ENCODE assay signal across 36 cellular contexts in the genomic region with DNA sequence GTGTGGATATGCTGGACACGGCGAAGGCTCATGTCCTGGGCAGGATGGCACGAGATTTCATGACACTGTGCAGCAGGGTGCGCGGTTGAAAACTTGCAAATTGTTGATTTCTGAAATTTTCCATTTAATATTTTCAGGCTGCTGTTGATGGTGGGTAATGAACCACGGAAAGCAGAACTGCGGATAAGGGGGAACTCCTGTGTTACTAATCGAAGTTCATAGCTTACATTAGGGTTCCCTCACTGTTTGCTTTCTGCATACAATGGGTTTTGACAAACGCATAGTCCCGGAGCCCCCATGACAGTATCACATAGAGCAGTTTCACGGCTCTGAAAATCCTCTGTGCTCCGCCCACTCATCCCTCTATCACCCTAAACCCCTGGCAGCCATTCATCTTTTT.
"Had no signal": no experiment of that assay in that cellular context is flagged by ENCODE, and none has a peak within 500 bp of the region (broad histone marks: within the 10 kb centered on the region; RNA-seq: fewer than 3 reads in every experiment).

No MANE protein-coding gene starts in this region.

- DNase-seq: activated B cell treated with CpG ODN at 0.5 μM for 24 hours; activated CD4-positive, alpha-beta memory T cell treated with anti-CD3 and anti-CD28 coated beads for 36 hours; activated CD4-positive, alpha-beta T cell treated with anti-CD3 and anti-CD28 coated beads for 4 hours; activated CD4-positive, alpha-beta T cell treated with anti-CD3 and anti-CD28 coated beads, Interleukin-2, amount 10 ng/mL, durations not matched to agents 24 days and 14 days; activated CD4-positive, alpha-beta T cell treated with anti-CD3 and anti-CD28 coated beads, Interleukin-2, amount 50 U/mL, for 1 hour; activated CD4-positive, alpha-beta T cell treated with anti-CD3 and anti-CD28 coated beads, Interleukin-2, amount 50 U/mL, for 4 hours; activated CD4-positive, CD25-positive, alpha-beta regulatory T cell treated with anti-CD3 and anti-CD28 coated beads, Interleukin-2, amount 50 U/mL, for 72 hours; activated CD8-positive, alpha-beta memory T cell treated with anti-CD3 and anti-CD28 coated beads, Interleukin-2, amount 50 U/mL, for 4 hours; activated CD8-positive, alpha-beta T cell treated with anti-CD3 and anti-CD28 coated beads for 36 hours; activated effector memory CD4-positive, alpha-beta T cell treated with anti-CD3 and anti-CD28 coated beads, Interleukin-2, amount 50 U/mL, for 16 hours; activated gamma-delta T cell treated with Interleukin-2 at 50 U/mL for 16 hours; activated naive CD4-positive, alpha-beta T cell; activated naive CD4-positive, alpha-beta T cell treated with anti-CD3 and anti-CD28 coated beads for 36 hours; activated naive CD4-positive, alpha-beta T cell treated with anti-CD3 and anti-CD28 coated beads, Interleukin-2, amount 50 U/mL, for 16 hours; activated naive CD8-positive, alpha-beta T cell treated with anti-CD3 and anti-CD28 coated beads for 36 hours; activated T-cell treated with anti-CD3 and anti-CD28 coated beads for 4 hours; activated T-cell treated with anti-CD3 and anti-CD28 coated beads, Interleukin-2, amount 50 U/mL, for 1 hour; activated T-cell treated with anti-CD3 and anti-CD28 coated beads, Interleukin-2, amount 50 U/mL, for 4 hours; activated T-cell treated with anti-CD3 and anti-CD28 coated beads, Interleukin-2, amount 50 U/mL, for 72 hours; adrenal gland; amniotic stem cell; aorta; body of pancreas; brain microvascular endothelial cell; central memory CD4-positive, alpha-beta T cell; T-helper 2 cell; T-helper 9 cell had no signal

- H3K27ac ChIP-seq: adrenal gland, body of pancreas, brain microvascular endothelial cell, breast epithelium, VCaP had no signal

- ATAC-seq: activated CD8-positive, alpha-beta T cell treated with anti-CD3 and anti-CD28 coated beads for 36 hours; activated naive CD4-positive, alpha-beta T cell treated with anti-CD3 and anti-CD28 coated beads, Interleukin-2, amount 50 U/mL, for 72 hours; activated T-cell treated with anti-CD3 and anti-CD28 coated beads, Interleukin-2, amount 50 U/mL, for 4 hours; activated T-cell treated with anti-CD3 and anti-CD28 coated beads, Interleukin-2, amount 50 U/mL, for 72 hours; activated T-helper 17 cell treated with anti-CD3 and anti-CD28 coated beads, Interleukin-2, amount 50 U/mL, for 72 hours; body of pancreas had no signal

- H3K4me3 ChIP-seq: adrenal gland, body of pancreas, breast epithelium had no signal

- H3K4me3 Mint-ChIP-seq: activated B cell treated with CpG ODN at 0.5 μM for 24 hours; activated CD4-positive, alpha-beta memory T cell treated with anti-CD3 and anti-CD28 coated beads for 36 hours; activated CD4-positive, alpha-beta T cell treated with anti-CD3 and anti-CD28 coated beads, Interleukin-2, amount 10 ng/mL, durations not matched to agents 24 days and 14 days; activated CD8-positive, alpha-beta T cell treated with anti-CD3 and anti-CD28 coated beads for 36 hours; activated naive CD4-positive, alpha-beta T cell treated with anti-CD3 and anti-CD28 coated beads for 36 hours; activated naive CD8-positive, alpha-beta T cell treated with anti-CD3 and anti-CD28 coated beads for 36 hours; activated T-cell treated with anti-CD3 and anti-CD28 coated beads, Interleukin-2, amount 50 U/mL, for 4 hours; activated T-cell treated with anti-CD3 and anti-CD28 coated beads, Interleukin-2, amount 50 U/mL, for 72 hours; activated T-helper 1 cell treated with anti-CD3 and anti-CD28 coated beads, Interleukin-12 subunit alpha, Interleukin-12 subunit beta, Interleukin-2, Interleukin-4 antibody, amounts not matched to agents 30 ng/mL and 10 ng/mL and 1 ng/mL, durations not matched to agents 14 hours and 24 hours and 36 hours; activated T-helper 17 cell treated with anti-CD3 and anti-CD28 coated beads, Interleukin-2, amount 50 U/mL, for 72 hours; T-helper 1 cell treated with Interleukin-12 subunit alpha and Interleukin-12 subunit beta and Interleukin-4 antibody, amounts not matched to agents 30 μg/mL and 1 μg/mL, for 36 hours; T-helper 2 cell treated with Interferon-gamma antibody and Interleukin-4, amounts not matched to agents 5 μg/mL and 100 μg/mL, for 36 hours had no signal

- H3K9me3 Mint-ChIP-seq: activated B cell treated with CpG ODN at 0.5 μM for 24 hours; activated CD4-positive, alpha-beta memory T cell treated with anti-CD3 and anti-CD28 coated beads for 36 hours; activated CD8-positive, alpha-beta T cell treated with anti-CD3 and anti-CD28 coated beads for 36 hours; activated naive CD4-positive, alpha-beta T cell treated with anti-CD3 and anti-CD28 coated beads for 36 hours; activated naive CD4-positive, alpha-beta T cell treated with anti-CD3 and anti-CD28 coated beads, Interleukin-2, amount 50 U/mL, for 72 hours; activated naive CD8-positive, alpha-beta T cell treated with anti-CD3 and anti-CD28 coated beads for 36 hours; activated T-cell treated with anti-CD3 and anti-CD28 coated beads, Interleukin-2, amount 50 U/mL, for 4 hours; activated T-cell treated with anti-CD3 and anti-CD28 coated beads, Interleukin-2, amount 50 U/mL, for 72 hours; activated T-helper 1 cell treated with anti-CD3 and anti-CD28 coated beads, Interleukin-12 subunit alpha, Interleukin-12 subunit beta, Interleukin-2, Interleukin-4 antibody, amounts not matched to agents 30 ng/mL and 10 ng/mL and 1 ng/mL, durations not matched to agents 14 hours and 24 hours and 36 hours; activated T-helper 17 cell treated with anti-CD3 and anti-CD28 coated beads, Interleukin-2, amount 50 U/mL, for 72 hours; T-helper 1 cell treated with Interleukin-12 subunit alpha and Interleukin-12 subunit beta and Interleukin-4 antibody, amounts not matched to agents 30 μg/mL and 1 μg/mL, for 36 hours; T-helper 2 cell treated with Interferon-gamma antibody and Interleukin-4, amounts not matched to agents 5 μg/mL and 100 μg/mL, for 36 hours had no signal

- H3K36me3 ChIP-seq: adrenal gland, brain microvascular endothelial cell, breast epithelium had no signal

- H3K27ac Mint-ChIP-seq: activated B cell treated with CpG ODN at 0.5 μM for 24 hours; activated CD4-positive, alpha-beta memory T cell treated with anti-CD3 and anti-CD28 coated beads for 36 hours; activated CD4-positive, alpha-beta T cell treated with anti-CD3 and anti-CD28 coated beads, Interleukin-2, amount 10 ng/mL, durations not matched to agents 24 days and 14 days; activated CD8-positive, alpha-beta T cell treated with anti-CD3 and anti-CD28 coated beads for 36 hours; activated naive CD4-positive, alpha-beta T cell treated with anti-CD3 and anti-CD28 coated beads for 36 hours; activated naive CD4-positive, alpha-beta T cell treated with anti-CD3 and anti-CD28 coated beads, Interleukin-2, amount 50 U/mL, for 72 hours; activated naive CD8-positive, alpha-beta T cell treated with anti-CD3 and anti-CD28 coated beads for 36 hours; activated T-cell treated with anti-CD3 and anti-CD28 coated beads, Interleukin-2, amount 50 U/mL, for 72 hours; activated T-helper 1 cell treated with anti-CD3 and anti-CD28 coated beads, Interleukin-12 subunit alpha, Interleukin-12 subunit beta, Interleukin-2, Interleukin-4 antibody, amounts not matched to agents 30 ng/mL and 10 ng/mL and 1 ng/mL, durations not matched to agents 14 hours and 24 hours and 36 hours; activated T-helper 17 cell treated with anti-CD3 and anti-CD28 coated beads, Interleukin-2, amount 50 U/mL, for 72 hours; T-helper 1 cell treated with Interleukin-12 subunit alpha and Interleukin-12 subunit beta and Interleukin-4 antibody, amounts not matched to agents 30 μg/mL and 1 μg/mL, for 36 hours; T-helper 2 cell treated with Interferon-gamma antibody and Interleukin-4, amounts not matched to agents 5 μg/mL and 100 μg/mL, for 36 hours had no signal

- H3K27me3 ChIP-seq: adrenal gland, body of pancreas, breast epithelium had no signal

- H3K27me3 Mint-ChIP-seq: activated CD4-positive, alpha-beta T cell treated with anti-CD3 and anti-CD28 coated beads, Interleukin-2, amount 10 ng/mL, durations not matched to agents 24 days and 14 days; activated naive CD8-positive, alpha-beta T cell treated with anti-CD3 and anti-CD28 coated beads for 36 hours had no signal

- H3K4me1 ChIP-seq: adrenal gland, body of pancreas, breast epithelium had no signal

- H3K9me3 ChIP-seq: adrenal gland, body of pancreas, breast epithelium had no signal

- FAIRE-seq: astrocyte, TTC549 had no signal

- H3K36me3 Mint-ChIP-seq: activated CD4-positive, alpha-beta memory T cell treated with anti-CD3 and anti-CD28 coated beads for 36 hours; activated naive CD4-positive, alpha-beta T cell treated with anti-CD3 and anti-CD28 coated beads, Interleukin-2, amount 50 U/mL, for 72 hours; activated naive CD8-positive, alpha-beta T cell treated with anti-CD3 and anti-CD28 coated beads for 36 hours had no signal

- H3K4me1 Mint-ChIP-seq: activated B cell treated with CpG ODN at 0.5 μM for 24 hours; activated CD4-positive, alpha-beta T cell treated with anti-CD3 and anti-CD28 coated beads, Interleukin-2, amount 10 ng/mL, durations not matched to agents 24 days and 14 days; activated naive CD8-positive, alpha-beta T cell treated with anti-CD3 and anti-CD28 coated beads for 36 hours; activated T-helper 17 cell treated with anti-CD3 and anti-CD28 coated beads, Interleukin-2, amount 50 U/mL, for 72 hours had no signal
